ENCODE assay signal across 20 cellular contexts in genomic region chr5:69170969-69171368, GRCh38.
"Had no signal": no experiment of that assay in that cellular context is flagged by ENCODE, and none has a peak within 500 bp of the region (broad histone marks: within the 10 kb centered on the region; RNA-seq: fewer than 3 reads in every experiment).

No MANE protein-coding gene starts in this region.

- H3K79me2 ChIP-seq: parathyroid adenoma had no signal

- H3K27me3 Mint-ChIP-seq: activated naive CD8-positive, alpha-beta T cell treated with anti-CD3 and anti-CD28 coated beads, Interleukin-2, amount 10 ng/mL, durations not matched to agents 7 days and 5 days; natural killer cell treated with Interleukin-12 subunit alpha and Interleukin-12 subunit beta and Interleukin-15 and Interleukin-18, amount 100 ng/mL, for 72 hours had no signal

- H3K9ac ChIP-seq: parathyroid adenoma had no signal

- H3K4me3 Mint-ChIP-seq: activated naive CD4-positive, alpha-beta T cell treated with anti-CD3 and anti-CD28 coated beads for 36 hours; activated T-cell treated with anti-CD3 and anti-CD28 coated beads, Interleukin-2, amount 50 U/mL, for 72 hours; natural killer cell treated with Interleukin-12 subunit alpha and Interleukin-12 subunit beta and Interleukin-15 and Interleukin-18, amount 100 ng/mL, for 72 hours had no signal

- H3K27ac ChIP-seq: epithelial cell of prostate, heart left ventricle, parathyroid adenoma, upper lobe of left lung had no signal

- H2AFZ ChIP-seq: parathyroid adenoma had no signal

- DNase-seq: activated CD4-positive, alpha-beta T cell treated with anti-CD3 and anti-CD28 coated beads for 1 hour; activated CD4-positive, alpha-beta T cell treated with anti-CD3 and anti-CD28 coated beads, Interleukin-2, amount 50 U/mL, for 4 hours; activated effector memory CD4-positive, alpha-beta T cell treated with Interleukin-2 at 50 U/mL for 16 hours; activated naive CD4-positive, alpha-beta T cell treated with anti-CD3 and anti-CD28 coated beads for 36 hours; activated naive CD8-positive, alpha-beta T cell treated with anti-CD3 and anti-CD28 coated beads, Interleukin-2, amount 10 ng/mL, durations not matched to agents 7 days and 5 days; activated T-cell treated with anti-CD3 and anti-CD28 coated beads, Interleukin-2, amount 50 U/mL, for 72 hours; amniotic stem cell; cerebellar nuclear complex; cortex of kidney; heart left ventricle; left ventricle myocardium superior; nucleus accumbens; right cardiac atrium; stimulated activated CD4-positive, alpha-beta T cell treated with anti-CD3 and anti-CD28 coated beads, Interleukin-12 subunit alpha, Interleukin-12 subunit beta, amount 100 ng/mL, for 4 hours; stimulated activated CD4-positive, alpha-beta T cell treated with anti-CD3 and anti-CD28 coated beads, Interleukin-4, amount 100 ng/mL, for 4 hours; stimulated activated naive CD8-positive, alpha-beta T cell treated with anti-CD3 and anti-CD28 coated beads, Interleukin-15, Interleukin-2, amounts not matched to agents 100 U/mL and 50 U/mL, for 24 hours; upper lobe of left lung had no signal

- ATAC-seq: activated T-cell treated with anti-CD3 and anti-CD28 coated beads, Interleukin-2, amount 50 U/mL, for 72 hours; heart left ventricle; left ventricle myocardium superior; natural killer cell treated with Interleukin-12 subunit alpha and Interleukin-12 subunit beta and Interleukin-15 and Interleukin-18, amount 100 ng/mL, for 72 hours; right cardiac atrium; stimulated activated naive CD8-positive, alpha-beta T cell treated with anti-CD3 and anti-CD28 coated beads, Interleukin-15, Interleukin-2, amounts not matched to agents 100 U/mL and 50 U/mL, for 24 hours had no signal

- H3K27ac Mint-ChIP-seq: activated naive CD4-positive, alpha-beta T cell treated with anti-CD3 and anti-CD28 coated beads for 36 hours; activated naive CD8-positive, alpha-beta T cell treated with anti-CD3 and anti-CD28 coated beads, Interleukin-2, amount 10 ng/mL, durations not matched to agents 7 days and 5 days; activated T-cell treated with anti-CD3 and anti-CD28 coated beads, Interleukin-2, amount 50 U/mL, for 72 hours; natural killer cell treated with Interleukin-12 subunit alpha and Interleukin-12 subunit beta and Interleukin-15 and Interleukin-18, amount 100 ng/mL, for 72 hours had no signal

- H3K4me3 ChIP-seq: heart left ventricle, upper lobe of left lung had no signal

- H3K9me3 Mint-ChIP-seq: activated naive CD4-positive, alpha-beta T cell treated with anti-CD3 and anti-CD28 coated beads for 36 hours; activated naive CD8-positive, alpha-beta T cell treated with anti-CD3 and anti-CD28 coated beads, Interleukin-2, amount 10 ng/mL, durations not matched to agents 7 days and 5 days; activated T-cell treated with anti-CD3 and anti-CD28 coated beads, Interleukin-2, amount 50 U/mL, for 72 hours; natural killer cell treated with Interleukin-12 subunit alpha and Interleukin-12 subunit beta and Interleukin-15 and Interleukin-18, amount 100 ng/mL, for 72 hours had no signal

- H3K27me3 ChIP-seq: heart left ventricle, upper lobe of left lung had no signal

- H3K9me3 ChIP-seq: heart left ventricle, upper lobe of left lung had no signal
